8 cellular contexts compared by ENCODE assay signal in genomic region chr1:222712253-222713090, GRCh38. TPM values are rescaled to one million over a fixed set of nuclear protein-coding genes. Genes with fewer than 3 reads are reported as not detected.
DNase-seq lines count a peak whose midpoint lies in the region; ATAC-seq and TF ChIP-seq lines count a peak whose summit lies in the region.

Gene AIDA (minus strand): TSS chr1:222712491. CDS start chr1:222712317, 174 bp downstream.
Gene BROX (plus strand): TSS chr1:222712564. CDS start chr1:222715700, 3,136 bp downstream.

- H3K36me3 Mint-ChIP-seq in activated naive CD8-positive, alpha-beta T cell: peaks cover 7% of the 10 kb centered on the region

- no peaks in the 10 kb centered on the region for H3K27me3 ChIP-seq in ovary
- no peaks in the 10 kb centered on the region for H3K27me3 ChIP-seq in thymus (ENCODE audit: control insufficient read depth, insufficient read depth)

- peaks cover 53% of the 10 kb centered on the region for H3K4me1 Mint-ChIP-seq in activated naive CD8-positive, alpha-beta T cell (ENCODE audit: low read depth)

- H3K9me3 ChIP-seq in ovary (no peaks in the 10 kb centered on the region), thymus (ENCODE audit: control insufficient read depth) (no peaks in the 10 kb centered on the region)

- 0 to 1% (median 0%) methylated on average over 51 to 57 of the region's 62 CpGs for WGBS in ovary, 3 donors
- WGBS in thymus: 3% methylated on average over 53 of the region's 62 CpGs

- no peak for TF ChIP-seq CTCF in ovary (IDR thresholded peaks at IDR 0.05)

- peak; percentile 89 for DNase-seq in NCI-H1105 treated with DMSO at 0.1 percent for 48 hours (lab: John Stamatoyannopoulos, UW)
- peak; percentile 94 for DNase-seq in SKM-1 treated with dmso at 0.1 percent for 144 hours (lab: John Stamatoyannopoulos, UW; ENCODE audit: unreplicated experiment)
- peak; percentile 89 for DNase-seq in glomerular visceral epithelial cell (ENCODE audit: extremely low spot score)
- DNase-seq in ovary: peak; percentile 94 to 97 (median 96)

- TF ChIP-seq POLR2A in GM10847 (IDR thresholded peaks at IDR 0.05; ENCODE audit: extremely low read depth, insufficient read length) (peak; percentile 48), ovary (IDR thresholded peaks at IDR 0.05) (no peak)

- intact Hi-C loops in ovary (cut with DNase I): no loop called here

- H3K27ac Mint-ChIP-seq in activated naive CD8-positive, alpha-beta T cell: peak within 1 kb of the TSS; percentile 99

- peak within 1 kb of the TSS; percentile 87 for H3K4me3 ChIP-seq in ovary
- peak within 1 kb of the TSS; percentile 58 for H3K4me3 ChIP-seq in thymus (ENCODE audit: low read length)

- peak; percentile 79 for ATAC-seq in HG02678 (IDR thresholded peaks at IDR 0.05; ENCODE audit: unreplicated experiment)

- no peaks in the 10 kb centered on the region for H3K27me3 Mint-ChIP-seq in activated naive CD8-positive, alpha-beta T cell

- TF ChIP-seq EP300 in ovary (IDR thresholded peaks at IDR 0.05): no peak

- no peaks in the 10 kb centered on the region for H3K9me3 Mint-ChIP-seq in activated naive CD8-positive, alpha-beta T cell (ENCODE audit: low read depth)

- peak within 1 kb of the TSS; percentile 100 for H3K4me3 Mint-ChIP-seq in activated naive CD8-positive, alpha-beta T cell

- H3K36me3 ChIP-seq in ovary: no peaks in the 10 kb centered on the region
- H3K36me3 ChIP-seq in thymus (ENCODE audit: control insufficient read depth, insufficient read depth): no peaks in the 10 kb centered on the region

- H3K27ac ChIP-seq in ovary: peak within 1 kb of the TSS; percentile 92 to 97
- H3K27ac ChIP-seq in thymus (ENCODE audit: low read depth): peak within 1 kb of the TSS; percentile 98

- H3K4me1 ChIP-seq in ovary (ENCODE audit: insufficient read depth) (peaks cover 8% of the 10 kb centered on the region), thymus (ENCODE audit: control insufficient read depth, insufficient read depth, low read length) (peaks cover 5% of the 10 kb centered on the region)

RNA-seq across cellular contexts. Expression of gene AIDA, which starts in this region (rescaled TPM):
- 10 to 100 TPM; 28.8 to 67.2 (median 54.8) TPM for total RNA-seq in ovary
- polyA plus RNA-seq in ovary: 10 to 100 TPM; 38.4 to 65.0 TPM
- polyA plus RNA-seq in thymus: 54.0 TPM

RNA-seq across cellular contexts. Expression of gene BROX, which starts in this region (rescaled TPM):
- 10 to 100 TPM; 24.2 to 42.3 (median 29.5) TPM for total RNA-seq in ovary
- polyA plus RNA-seq in ovary (10 to 100 TPM; 13.8 to 21.8 TPM), thymus (35.8 TPM)

Comparison
In these comparisons a context has a peak if more than half of its experiments do, and no peak if none do; other contexts are left out.
1. Peak in every context shown above with its lines: DNase-seq, ATAC-seq, H3K4me3 ChIP-seq and H3K27ac ChIP-seq.